In the genomic region with DNA sequence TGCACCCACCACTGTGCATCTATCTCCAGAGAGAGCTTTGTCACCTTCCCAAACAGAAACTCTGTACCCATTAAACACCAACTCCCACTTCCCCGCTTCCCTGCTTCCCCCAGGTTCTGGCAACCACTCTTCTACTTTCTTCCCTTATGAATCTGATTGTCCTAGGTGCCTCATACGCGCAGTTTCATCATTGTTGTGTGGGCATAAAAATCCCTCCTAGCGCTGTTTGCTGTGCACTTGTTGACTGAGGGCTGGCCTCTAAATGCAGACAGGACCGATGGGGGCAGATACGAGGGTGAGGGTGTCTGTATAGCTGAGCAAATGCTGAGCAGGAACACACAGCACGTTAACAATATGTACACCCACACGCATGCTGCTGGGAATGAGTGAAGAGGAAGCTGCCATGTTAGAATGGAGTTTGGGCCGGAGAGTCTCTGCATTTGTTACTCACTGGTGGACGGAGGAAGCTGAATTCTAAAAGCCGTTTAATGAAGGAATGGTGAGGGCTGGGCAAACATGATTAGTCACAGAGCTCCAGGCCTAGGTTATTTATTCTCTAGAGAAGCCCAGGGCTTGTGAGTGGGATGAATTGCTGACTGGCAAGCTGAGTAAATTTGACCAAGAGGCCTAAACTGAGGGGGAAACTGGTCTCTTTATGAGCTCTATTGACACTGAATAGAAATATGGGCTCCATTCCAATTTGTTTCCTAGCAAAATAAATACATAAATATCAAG, we compare ENCODE assay signal across 9 cellular contexts.
A peak's percentile ranks its signal among the peaks of the same experiment; 100 is the strongest.
DNase-seq lines count a peak whose midpoint lies in the region; ATAC-seq, FAIRE-seq and TF ChIP-seq lines count a peak whose summit lies in the region.
"Had no signal": no experiment of that assay in that cellular context is flagged by ENCODE, and none has a peak within 500 bp of the region (broad histone marks: within the 10 kb centered on the region; RNA-seq: fewer than 3 reads in every experiment).

No MANE protein-coding gene starts in this region.

- H2BK20ac ChIP-seq in H1 (ENCODE audit: low read length), result no peak overlapping the region

- no peak overlapping the region for H2AFZ ChIP-seq in H1 (ENCODE audit: low read length)

- H3K18ac ChIP-seq in H1 (ENCODE audit: extremely low read depth, low read length), result no peak overlapping the region

- H3K27me3 ChIP-seq in H1 (replicated peaks in 1 of 4; ENCODE audit: control insufficient read depth in 3 of 4, extremely low read depth in 1 of 4, insufficient read depth in 3 of 4, low read length in 3 of 4), result no peaks in the 10 kb centered on the region

- no peaks in the 10 kb centered on the region for H4K20me1 ChIP-seq in H1 (replicated peaks in 1 of 2; ENCODE audit: control insufficient read depth in 1 of 2, insufficient read depth in 2 of 2, low read length in 2 of 2)

- H4K5ac ChIP-seq in H1 (ENCODE audit: insufficient read length, low read depth, low read length), result no peak overlapping the region

- H3K79me1 ChIP-seq in H1 (ENCODE audit: low read depth, low read length), result no peaks in the 10 kb centered on the region

- no peak overlapping the region for H2BK5ac ChIP-seq in H1 (ENCODE audit: low read depth, low read length)

- 89% methylated on average over 11 of the region's 11 CpGs; no CpG with 5 or more reads in 1 of the 2 experiments for WGBS in H1 (ENCODE audit: extremely low coverage in 1 of 2, insufficient coverage in 1 of 2, insufficient read length in 1 of 2, insufficient replicate concordance in 2 of 2, low coverage in 1 of 2, low lambda C conversion rate in 2 of 2, missing lambda C conversion rate in 1 of 2), 2 experiments

- H3K14ac ChIP-seq in H1 (ENCODE audit: insufficient read length), result no peak overlapping the region

- TF ChIP-seq EP300 in H1 (IDR thresholded peaks at IDR 0.05; ENCODE audit: borderline replicate concordance in 1 of 2, low read depth in 2 of 2, low read length in 2 of 2), result no peak

- no peaks in the 10 kb centered on the region for H3K4me1 ChIP-seq in H1 (replicated peaks in 1 of 4; ENCODE audit: control insufficient read depth in 3 of 4, insufficient read depth in 4 of 4, low read length in 3 of 4)

- peak overlapping the region; percentile 79; the same call in 1 of the 2 replicates for H4K8ac ChIP-seq in H1 (ENCODE audit: extremely low read depth, insufficient read depth, low read length)

- no peaks in the 10 kb centered on the region for H3K36me3 Mint-ChIP-seq in nephron (ENCODE audit: low read depth)

- no peak overlapping the region for H2BK120ac ChIP-seq in H1 (replicated peaks; ENCODE audit: low read depth, low read length)

- no peak overlapping the region for H2BK12ac ChIP-seq in H1 (ENCODE audit: low read depth, low read length)

- no peaks in the 10 kb centered on the region for H3K36me3 ChIP-seq in H1 (ENCODE audit: control insufficient read depth in 2 of 4, insufficient read depth in 4 of 4, low read length in 3 of 4)

- H3K4me2 ChIP-seq in H1 (ENCODE audit: insufficient read depth in 1 of 2, low read depth in 2 of 2, low read length in 2 of 2), result no peak overlapping the region
- H3K4me2 ChIP-seq: KMS-11 had no signal

- H3K4me3 Mint-ChIP-seq in nephron, result peak overlapping the region; percentile 1

- H3K23ac ChIP-seq in H1 (ENCODE audit: insufficient read length), result no peak overlapping the region

- no peak overlapping the region for H3K4me3 ChIP-seq in H1 (ENCODE audit: extremely low read depth in 1 of 4, insufficient read depth in 2 of 4, low read depth in 3 of 4, low read length in 4 of 4)

- H3K9me3 Mint-ChIP-seq in nephron, result peaks cover 16% of the 10 kb centered on the region

- no peak overlapping the region for H3K27ac ChIP-seq in H1 (ENCODE audit: low read depth, low read length)
- H3K27ac ChIP-seq: KMS-11 had no signal

- POLR2A ChIA-PET in H1 (lab: Charles Lee; ENCODE audit: partially characterized antibody), result interaction anchor here (0.8 kb wide), 1 partner anchor 221 kb away, joined by 3 read pairs; the partner anchor contains the start of gene EIF1AX

- no peak overlapping the region for H4K91ac ChIP-seq in H1 (replicated peaks; ENCODE audit: insufficient read length, low read length)

- TF ChIP-seq POLR2A in H1 (IDR thresholded peaks at IDR 0.05; ENCODE audit: control extremely low read depth in 1 of 2, low read depth in 2 of 2, low read length in 2 of 2), result no peak

- H3K56ac ChIP-seq in H1 (replicated peaks; ENCODE audit: insufficient read length, low read depth, low read length), result no peak overlapping the region

- H3K23me2 ChIP-seq in H1 (ENCODE audit: low read depth, low read length), result no peaks in the 10 kb centered on the region

- peak overlapping the region; percentile 86 to 91 (median 89) for H3K27ac Mint-ChIP-seq in nephron

- no peak for FAIRE-seq in H1 (lab: Jason Lieb, UNC)

- no peaks in the 10 kb centered on the region for H3K27me3 Mint-ChIP-seq in nephron (ENCODE audit: low read depth)

- DNase-seq in Caki2 (ENCODE audit: low read depth) (peak; percentile 76), NCI-H2107 treated with DMSO at 0.1 percent for 48 hours (lab: John Stamatoyannopoulos, UW; ENCODE audit: unreplicated experiment) (peak; percentile 98), H1 (ENCODE audit: low read depth in 1 of 2, low spot score in 2 of 2) (no peak), NCI-H526 treated with DMSO at 0.1 percent for 48 hours (lab: John Stamatoyannopoulos, UW) (no peak)

- H3K4ac ChIP-seq in H1 (replicated peaks; ENCODE audit: insufficient read length, low read depth, low read length), result no peak overlapping the region

- H3K9me3 ChIP-seq in H1 (ENCODE audit: insufficient read depth in 2 of 2, low read depth in 1 of 2, low read length in 1 of 2), result no peaks in the 10 kb centered on the region

- H3K9ac ChIP-seq in H1 (replicated peaks in 1 of 4; ENCODE audit: extremely low read depth in 1 of 4, low read depth in 3 of 4, low read length in 3 of 4), result no peak overlapping the region
- H3K9ac ChIP-seq: KMS-11 had no signal

- TF ChIP-seq CTCF in H1 (IDR thresholded peaks at IDR 0.05; ENCODE audit: control extremely low read depth in 1 of 3, insufficient read depth in 1 of 3, low read depth in 1 of 3, low read length in 3 of 3) (no peak), nephron (IDR thresholded peaks at IDR 0.05; ENCODE audit: unreplicated experiment in 3 of 3) (no peak)

- H3K4me1 Mint-ChIP-seq in nephron, result peaks cover 30% of the 10 kb centered on the region

- no peak overlapping the region for H2AK5ac ChIP-seq in H1 (ENCODE audit: low read depth, low read length)

- CTCF ChIA-PET in H1 (lab: Charles Lee; ENCODE audit: partially characterized antibody), result interaction anchor here (1.0 kb wide), 1 partner anchor 110 kb away, joined by 3 read pairs; no protein-coding TSS in a partner anchor

- H3K79me2 ChIP-seq in H1 (ENCODE audit: control insufficient read depth in 1 of 2, insufficient read depth in 2 of 2, low read length in 2 of 2), result no peaks in the 10 kb centered on the region

- no peak overlapping the region for H2BK15ac ChIP-seq in H1 (ENCODE audit: low read length)

- in situ Hi-C loops in Caki2 (cut with HindIII; ENCODE audit: low pct_unique_long_range_greater_than_20kb, low sequenced_read_pairs), result no loop called here

- ATAC-seq in GM21360 (IDR thresholded peaks at IDR 0.05; ENCODE audit: unreplicated experiment) (no peak), GM19455 (IDR thresholded peaks at IDR 0.05; ENCODE audit: unreplicated experiment) (no peak), HG02678 (IDR thresholded peaks at IDR 0.05; ENCODE audit: unreplicated experiment) (no peak)

- TF ChIP-seq RAD21 in H1 (IDR thresholded peaks at IDR 0.05 in 1 of 2, conservative IDR thresholded peaks at IDR 0.05 in 1 of 2; ENCODE audit: low read depth in 2 of 2, low read length in 2 of 2), result no peak

TF ChIP-seq in H1, 55 proteins besides CTCF, POLR2A, EP300 and RAD21:
- no peak for TF ChIP-seq CTBP2 (IDR thresholded peaks at IDR 0.05; ENCODE audit: borderline replicate concordance, insufficient read depth, insufficient read length, low read length)
- no peak for TF ChIP-seq RBBP5 (IDR thresholded peaks at IDR 0.05; ENCODE audit: borderline replicate concordance, low read depth, low read length)
- TF ChIP-seq CBX8 (IDR thresholded peaks at IDR 0.05; ENCODE audit: borderline replicate concordance, low read depth, low read length), result no peak
- TF ChIP-seq CBX5 (IDR thresholded peaks at IDR 0.05; ENCODE audit: low read depth, low read length), result no peak
TF ChIP-seq in H1: peak in this region for 0.

Comparison
In these comparisons a context has a peak if more than half of its experiments do, and no peak if none do; other contexts are left out.
1. DNase-seq: peak in Caki2 (single experiment) and NCI-H2107 treated with DMSO at 0.1 percent for 48 hours (single experiment); none in H1 (0 of 2) and NCI-H526 treated with DMSO at 0.1 percent for 48 hours (single experiment).